Comparison of ENCODE assay signal across 8 cellular contexts in genomic region chr5:50667653-50668403, GRCh38. TPM values are rescaled to one million over a fixed set of nuclear protein-coding genes. Genes with fewer than 3 reads are reported as not detected.
A peak's percentile ranks its signal among the peaks of the same experiment; 100 is the strongest.
DNase-seq lines count a peak whose midpoint lies in the region; ATAC-seq and TF ChIP-seq lines count a peak whose summit lies in the region.

No MANE protein-coding gene starts in this region.

- no peaks in the 10 kb centered on the region for H3K36me3 ChIP-seq in sigmoid colon

- H3K4me3 ChIP-seq in HL-60 (replicated peaks; ENCODE audit: insufficient read depth, low read length) (peak overlapping the region; percentile 79), right cardiac atrium (ENCODE audit: low read length) (peak overlapping the region; percentile 82), sigmoid colon (peak overlapping the region; percentile 77 to 98 (median 86))

- DNase-seq in DMS114 treated with DMSO at 0.1 percent for 48 hours (lab: John Stamatoyannopoulos, UW; ENCODE audit: unreplicated experiment): peak; percentile 21
- peak in 1 of 2 experiments; percentile 53 for DNase-seq in HL-60 (ENCODE audit: low read depth in 1 of 2, low spot score in 1 of 2)
- peak; percentile 40 for DNase-seq in SK-N-DZ (ENCODE audit: low spot score)
- DNase-seq in activated naive CD8-positive, alpha-beta T cell treated with anti-CD3 and anti-CD28 coated beads, Interleukin-2, amount 10 ng/mL, durations not matched to agents 7 days and 5 days: peak; percentile 88
- peak; percentile 66 to 87 (median 81) for DNase-seq in right cardiac atrium
- peak; percentile 79 for DNase-seq in sigmoid colon
- no peak for DNase-seq in NCI-H510A (lab: John Stamatoyannopoulos, UW)

- H3K36me3 Mint-ChIP-seq in activated naive CD8-positive, alpha-beta T cell treated with anti-CD3 and anti-CD28 coated beads, Interleukin-2, amount 10 ng/mL, durations not matched to agents 7 days and 5 days: peaks cover 29% of the 10 kb centered on the region

- no peak for TF ChIP-seq POLR2A in sigmoid colon (IDR thresholded peaks at IDR 0.05)

- no peak for TF ChIP-seq EP300 in sigmoid colon (IDR thresholded peaks at IDR 0.05)

- H3K4me1 Mint-ChIP-seq in activated naive CD8-positive, alpha-beta T cell treated with anti-CD3 and anti-CD28 coated beads, Interleukin-2, amount 10 ng/mL, durations not matched to agents 7 days and 5 days: peaks cover 39% of the 10 kb centered on the region

- ATAC-seq in GM19468 (IDR thresholded peaks at IDR 0.05; ENCODE audit: extremely low read depth, unreplicated experiment) (peak; percentile 66), right cardiac atrium (peak; percentile 60 to 74)
- peak; percentile 70 for ATAC-seq in activated naive CD8-positive, alpha-beta T cell treated with anti-CD3 and anti-CD28 coated beads, Interleukin-2, amount 10 ng/mL, durations not matched to agents 7 days and 5 days (ENCODE audit: low read depth)

- intact Hi-C loops in right cardiac atrium (cut with DNase I): no loop called here
- intact Hi-C loops in sigmoid colon (cut with DNase I): loop anchor here (5.0 kb wide), 1 partner anchor 84 kb away; no protein-coding TSS in a partner anchor

- under 1% methylated on average over 43 of the region's 43 CpGs for WGBS in right cardiac atrium
- WGBS in sigmoid colon, 2 donors: 1% methylated on average over 43 of the region's 43 CpGs

- no peaks in the 10 kb centered on the region for H3K9me3 Mint-ChIP-seq in activated naive CD8-positive, alpha-beta T cell treated with anti-CD3 and anti-CD28 coated beads, Interleukin-2, amount 10 ng/mL, durations not matched to agents 7 days and 5 days

- H3K4me1 ChIP-seq in right cardiac atrium (ENCODE audit: control insufficient read depth, insufficient read depth, low read length) (no peaks in the 10 kb centered on the region), sigmoid colon (peaks cover 0 to 25% (median 10%) of the 10 kb centered on the region in 4 donors)

- H3K9me3 ChIP-seq in right cardiac atrium (ENCODE audit: control insufficient read depth, low read length) (no peaks in the 10 kb centered on the region), sigmoid colon (no peaks in the 10 kb centered on the region)

- TF ChIP-seq CTCF in HL-60 (IDR thresholded peaks at IDR 0.05; ENCODE audit: insufficient read depth, low read length) (no peak), sigmoid colon (IDR thresholded peaks at IDR 0.05) (no peak)

- H3K27ac ChIP-seq in HL-60 (replicated peaks) (peak overlapping the region; percentile 98), right cardiac atrium (ENCODE audit: low read length) (peak overlapping the region; percentile 1), sigmoid colon (peak overlapping the region; percentile 79 to 89 (median 83))

- H3K27me3 ChIP-seq in HL-60 (ENCODE audit: insufficient read depth, poor library complexity, severe bottlenecking) (no peaks in the 10 kb centered on the region), right cardiac atrium (ENCODE audit: control insufficient read depth, insufficient read depth) (no peaks in the 10 kb centered on the region), sigmoid colon (no peaks in the 10 kb centered on the region)

- peak overlapping the region; percentile 94 for H3K4me3 Mint-ChIP-seq in activated naive CD8-positive, alpha-beta T cell treated with anti-CD3 and anti-CD28 coated beads, Interleukin-2, amount 10 ng/mL, durations not matched to agents 7 days and 5 days

- peak overlapping the region; percentile 98 for H3K27ac Mint-ChIP-seq in activated naive CD8-positive, alpha-beta T cell treated with anti-CD3 and anti-CD28 coated beads, Interleukin-2, amount 10 ng/mL, durations not matched to agents 7 days and 5 days

- no peaks in the 10 kb centered on the region for H3K27me3 Mint-ChIP-seq in activated naive CD8-positive, alpha-beta T cell treated with anti-CD3 and anti-CD28 coated beads, Interleukin-2, amount 10 ng/mL, durations not matched to agents 7 days and 5 days

- POLR2A ChIA-PET in activated naive CD8-positive, alpha-beta T cell treated with anti-CD3 and anti-CD28 coated beads, Interleukin-2, amount 10 ng/mL, durations not matched to agents 7 days and 5 days (lab: Charles Lee): interaction anchor here (0.6 to 4.0 kb wide), 8 partner anchors 23 to 227 kb away, joined by 3 to 34 read pairs (median 4); partner anchors contain the start of gene EMB

RNA-seq across cellular contexts. Expression of gene PARP8, which starts 1.4 kb away (rescaled TPM):
- polyA plus RNA-seq in SK-N-DZ (2014; cell fraction: cytosol; rRNA removed): 0.95 and 1.2 TPM in 2 replicates
- 2.7 and 2.9 TPM in 2 replicates for polyA plus RNA-seq in SK-N-DZ (2014; cell fraction: nucleus; rRNA removed)
- 100 to 1,000 TPM; 159 to 178 TPM for total RNA-seq in activated naive CD8-positive, alpha-beta T cell treated with anti-CD3 and anti-CD28 coated beads, Interleukin-2, amount 10 ng/mL, durations not matched to agents 7 days and 5 days
- total RNA-seq in right cardiac atrium (10 to 100 TPM in 3 of 4 donors, 1 to 10 TPM in 1; 9.6 to 11.6 (median 10.8) TPM), sigmoid colon (10 to 100 TPM in 3 of 4 donors, 1 to 10 TPM in 1; 9.3 to 26.9 (median 14.9) TPM)
- polyA plus RNA-seq in right cardiac atrium (2.4 TPM), sigmoid colon (10 to 100 TPM in 1 of 3 donors, 1 to 10 TPM in 2; 1.8 to 13.6 (median 4.8) TPM)

Comparison
In these comparisons a context has a peak if more than half of its experiments do, and no peak if none do; other contexts are left out.
1. H3K27ac ChIP-seq: peak in every context shown above with its lines; median percentile 98 in HL-60; 83 in sigmoid colon; 1 in right cardiac atrium.
2. RNA of gene PARP8, which starts 1.4 kb away (total RNA-seq): 159 to 178 TPM in activated naive CD8-positive, alpha-beta T cell treated with anti-CD3 and anti-CD28 coated beads, Interleukin-2, amount 10 ng/mL, durations not matched to agents 7 days and 5 days; 9.3 to 26.9 TPM in sigmoid colon and 9.6 to 11.6 TPM in right cardiac atrium; every median in the first group is over 4 times any median in the second.
3. Peak in every context shown above with its lines, with median percentiles within 50 percentile points of each other: ATAC-seq and H3K4me3 ChIP-seq.